ENCODE assay signal across 28 cellular contexts in the genomic region with DNA sequence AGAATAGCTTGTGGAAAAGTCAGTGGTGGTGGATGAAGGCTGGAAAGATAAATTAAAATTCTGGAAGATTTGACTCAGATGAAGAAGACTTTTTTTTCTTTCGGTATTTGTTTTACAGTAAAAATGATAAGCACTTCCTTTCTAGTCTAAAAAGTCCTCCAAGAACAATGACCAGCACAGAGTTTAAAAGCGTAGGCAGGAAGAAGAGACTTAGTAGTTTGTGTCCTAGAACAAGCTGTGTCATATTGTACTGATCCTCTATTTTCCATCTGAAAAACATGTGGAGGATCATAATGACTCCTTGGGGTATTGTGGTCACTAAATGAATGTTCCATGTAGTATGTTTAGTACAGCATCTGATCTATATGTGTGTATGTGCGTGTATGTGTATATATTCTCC.
"Had no signal": no experiment of that assay in that cellular context is flagged by ENCODE, and none has a peak within 500 bp of the region (broad histone marks: within the 10 kb centered on the region; RNA-seq: fewer than 3 reads in every experiment).

No MANE protein-coding gene starts in this region.

- H3K4me3 Mint-ChIP-seq: immature natural killer cell; naive thymus-derived CD8-positive, alpha-beta T cell; nephron; neural crest cell; stimulated activated memory B cell treated with anti-CD40 and anti-IgM and Interleukin-4, amounts not matched to agents 10 μg/mL and 1 μg/mL and 100 μg/mL, for 72 hours had no signal

- H3K27me3 Mint-ChIP-seq: stimulated activated memory B cell treated with anti-CD40 and anti-IgM and Interleukin-4, amounts not matched to agents 10 μg/mL and 1 μg/mL and 100 μg/mL, for 72 hours had no signal

- H3K27ac ChIP-seq: left ventricle myocardium inferior, pancreas, prostate gland, stomach, testis, thyroid gland, transverse colon, upper lobe of left lung, vagina had no signal

- H3K27me3 ChIP-seq: pancreas, stomach, testis, thyroid gland, transverse colon, upper lobe of left lung, vagina had no signal

- H3K36me3 ChIP-seq: left ventricle myocardium inferior, pancreas, prostate gland, stomach, thyroid gland, transverse colon, upper lobe of left lung, vagina had no signal

- ATAC-seq: naive thymus-derived CD8-positive, alpha-beta T cell; pancreas; right cardiac atrium; sciatic nerve; stimulated activated memory B cell treated with anti-CD40 and anti-IgM and Interleukin-4, amounts not matched to agents 10 μg/mL and 1 μg/mL and 100 μg/mL, for 72 hours had no signal

- H3K4me1 ChIP-seq: pancreas, prostate gland, thyroid gland, transverse colon, vagina had no signal

- H3K4me3 ChIP-seq: left ventricle myocardium inferior, lung, pancreas, prostate gland, stomach, testis, thyroid gland, transverse colon, upper lobe of left lung, vagina had no signal

- H3K27ac Mint-ChIP-seq: immature natural killer cell; naive thymus-derived CD8-positive, alpha-beta T cell; nephron; stimulated activated memory B cell treated with anti-CD40 and anti-IgM and Interleukin-4, amounts not matched to agents 10 μg/mL and 1 μg/mL and 100 μg/mL, for 72 hours had no signal

- H3K9me3 ChIP-seq: left ventricle myocardium inferior, pancreas, prostate gland, stomach, testis, thyroid gland, transverse colon, upper lobe of left lung, vagina had no signal

- FAIRE-seq: islet of Langerhans, pancreas, small intestine had no signal

- H3K9me3 Mint-ChIP-seq: nephron had no signal

- DNase-seq: hypothalamus; immature natural killer cell; left ventricle myocardium inferior; naive thymus-derived CD8-positive, alpha-beta T cell; nucleus accumbens; pancreas; posterior cingulate gyrus; retina; right cardiac atrium; small intestine; stimulated activated CD4-positive, alpha-beta T cell treated with anti-CD3 and anti-CD28 coated beads, Interleukin-1b, Interleukin-23, amount 100 ng/mL, for 48 hours; stimulated activated CD4-positive, alpha-beta T cell treated with anti-CD3 and anti-CD28 coated beads, Interleukin-2, amount 100 ng/mL, for 48 hours; stimulated activated CD4-positive, alpha-beta T cell treated with anti-CD3 and anti-CD28 coated beads, Interleukin-4, amount 100 ng/mL, for 4 hours; stimulated activated CD8-positive, alpha-beta memory T cell treated with anti-CD3 and anti-CD28 coated beads, Interleukin-4, amount 100 ng/mL, for 48 hours; stimulated activated naive CD4-positive, alpha-beta T cell treated with Interleukin-2 at 50 U/mL for 16 hours; stomach; testis; thyroid gland; transverse colon; upper lobe of left lung had no signal

- H3K4me1 Mint-ChIP-seq: immature natural killer cell; naive thymus-derived CD8-positive, alpha-beta T cell; stimulated activated memory B cell treated with anti-CD40 and anti-IgM and Interleukin-4, amounts not matched to agents 10 μg/mL and 1 μg/mL and 100 μg/mL, for 72 hours had no signal
